In the genomic region with DNA sequence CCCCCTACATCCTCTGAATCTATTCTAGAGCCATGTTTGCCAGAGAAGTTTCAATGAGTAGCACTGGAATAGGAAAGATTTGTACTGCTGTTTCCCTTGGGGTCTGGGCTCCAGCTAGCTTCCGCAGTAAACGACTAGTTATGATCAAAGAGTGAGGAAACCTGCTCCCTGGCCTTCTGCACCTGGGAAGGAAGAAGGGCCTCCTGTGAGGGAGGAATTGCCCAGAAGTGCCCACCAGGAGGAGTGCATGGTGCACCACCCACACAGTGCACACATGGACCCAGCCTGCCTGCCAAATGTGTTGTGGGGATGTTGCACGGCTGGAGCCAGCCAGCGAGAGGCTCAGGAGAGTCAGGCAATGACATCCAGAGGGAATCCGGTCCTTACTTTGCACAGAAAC, we compare ENCODE assay signal across 18 cellular contexts. TPM values are rescaled to one million over a fixed set of nuclear protein-coding genes. Genes with fewer than 3 reads are reported as not detected.
DNase-seq lines count a peak whose midpoint lies in the region; ATAC-seq, FAIRE-seq and TF ChIP-seq lines count a peak whose summit lies in the region.
"Had no signal": no experiment of that assay in that cellular context is flagged by ENCODE, and none has a peak within 500 bp of the region (broad histone marks: within the 10 kb centered on the region; RNA-seq: fewer than 3 reads in every experiment).

No MANE protein-coding gene starts in this region.

- H3K4me2 ChIP-seq in DND-41 (ENCODE audit: insufficient read depth, low read length) (no peak overlapping the region), Loucy (ENCODE audit: low read depth, low read length, poor library complexity, severe bottlenecking) (no peak overlapping the region), H1 (ENCODE audit: insufficient read depth in 1 of 2, low read depth in 2 of 2, low read length in 2 of 2) (no peak overlapping the region)

- H3K56ac ChIP-seq in H1 (replicated peaks; ENCODE audit: insufficient read length, low read depth, low read length): no peak overlapping the region

- H3K9me3 ChIP-seq in DND-41 (ENCODE audit: insufficient read depth, low read length, severe bottlenecking) (no peaks in the 10 kb centered on the region), Loucy (ENCODE audit: insufficient read depth, low read depth, low read length) (no peaks in the 10 kb centered on the region), H1 (ENCODE audit: insufficient read depth in 2 of 2, low read depth in 1 of 2, low read length in 1 of 2) (no peaks in the 10 kb centered on the region)
- H3K9me3 ChIP-seq: testis had no signal

- intact Hi-C loops in left colon (cut with DNase I, micrococcal nuclease): no loop called here

- no peak for TF ChIP-seq POLR2A in H1 (IDR thresholded peaks at IDR 0.05; ENCODE audit: control extremely low read depth in 1 of 2, low read depth in 2 of 2, low read length in 2 of 2)

- H2BK5ac ChIP-seq in H1 (ENCODE audit: low read depth, low read length): no peak overlapping the region

- no peak overlapping the region for H3K14ac ChIP-seq in H1 (ENCODE audit: insufficient read length)

- peak overlapping the region in 1 of 6 donors; percentile 26 for H3K27ac Mint-ChIP-seq in naive B cell
- H3K27ac Mint-ChIP-seq: activated CD4-positive, alpha-beta memory T cell treated with anti-CD3 and anti-CD28 coated beads, Interleukin-2, amount 10 ng/mL, durations not matched to agents 7 days and 5 days; natural killer cell had no signal

- no peaks in the 10 kb centered on the region for H3K23me2 ChIP-seq in H1 (ENCODE audit: low read depth, low read length)

- H2BK15ac ChIP-seq in H1 (ENCODE audit: low read length): no peak overlapping the region

- H3K27me3 Mint-ChIP-seq in naive B cell: no peaks in the 10 kb centered on the region

- TF ChIP-seq CTCF in DND-41 (IDR thresholded peaks at IDR 0.05; ENCODE audit: borderline replicate concordance, extremely low read depth, low read length, poor library complexity, severe bottlenecking): peak; percentile 26
- peak; percentile 47 for TF ChIP-seq CTCF in Loucy (conservative IDR thresholded peaks at IDR 0.05; ENCODE audit: low read length)
- TF ChIP-seq CTCF in H1 (IDR thresholded peaks at IDR 0.05; ENCODE audit: control extremely low read depth in 1 of 3, insufficient read depth in 1 of 3, low read depth in 1 of 3, low read length in 3 of 3): peak in 2 of 3 experiments; percentile 28 to 30; a peak in 2 of 4 replicates

- no peaks in the 10 kb centered on the region for H3K9me2 ChIP-seq in Loucy (replicated peaks; ENCODE audit: low read depth, low read length)

- 88% methylated on average over 5 of the region's 5 CpGs; no CpG with 5 or more reads in 1 of the 2 experiments for WGBS in H1 (ENCODE audit: extremely low coverage in 1 of 2, insufficient coverage in 1 of 2, insufficient read length in 1 of 2, insufficient replicate concordance in 2 of 2, low coverage in 1 of 2, low lambda C conversion rate in 2 of 2, missing lambda C conversion rate in 1 of 2), 2 experiments

- H3K36me3 ChIP-seq in DND-41 (ENCODE audit: insufficient read depth, low read length): no peaks in the 10 kb centered on the region
- H3K36me3 ChIP-seq in Loucy (ENCODE audit: insufficient read depth, low read length): no peaks in the 10 kb centered on the region
- H3K36me3 ChIP-seq in H1 (ENCODE audit: control insufficient read depth in 2 of 4, insufficient read depth in 4 of 4, low read length in 3 of 4): no peaks in the 10 kb centered on the region

- H4K20me1 ChIP-seq in DND-41 (ENCODE audit: insufficient read depth, low read length): no peaks in the 10 kb centered on the region
- no peaks in the 10 kb centered on the region for H4K20me1 ChIP-seq in Loucy (ENCODE audit: insufficient read depth, low read length, poor library complexity, severe bottlenecking)
- no peaks in the 10 kb centered on the region for H4K20me1 ChIP-seq in H1 (replicated peaks in 1 of 2; ENCODE audit: control insufficient read depth in 1 of 2, insufficient read depth in 2 of 2, low read length in 2 of 2)

- H2BK120ac ChIP-seq in H1 (replicated peaks; ENCODE audit: low read depth, low read length): no peak overlapping the region

- no peak for FAIRE-seq in H1 (lab: Jason Lieb, UNC)
- FAIRE-seq: TTC549 had no signal

- H3K27ac ChIP-seq in DND-41 (ENCODE audit: low read length) (no peak overlapping the region), H1 (ENCODE audit: low read depth, low read length) (no peak overlapping the region)
- H3K27ac ChIP-seq: GM23248, testis had no signal

- H2AFZ ChIP-seq in DND-41 (ENCODE audit: low read depth, low read length): no peak overlapping the region
- no peak overlapping the region for H2AFZ ChIP-seq in Loucy (ENCODE audit: low read length)
- no peak overlapping the region for H2AFZ ChIP-seq in H1 (ENCODE audit: low read length)
- H2AFZ ChIP-seq: GM23248 had no signal

- peak; percentile 37 to 40; a peak in 2 of 4 replicates for TF ChIP-seq RAD21 in H1 (IDR thresholded peaks at IDR 0.05 in 1 of 2, conservative IDR thresholded peaks at IDR 0.05 in 1 of 2; ENCODE audit: low read depth in 2 of 2, low read length in 2 of 2)

- H4K5ac ChIP-seq in H1 (ENCODE audit: insufficient read length, low read depth, low read length): no peak overlapping the region

- H3F3A ChIP-seq in Loucy (ENCODE audit: low read depth): no peaks in the 10 kb centered on the region

- no peak overlapping the region for H4K91ac ChIP-seq in H1 (replicated peaks; ENCODE audit: insufficient read length, low read length)

- no peaks in the 10 kb centered on the region for H3K36me3 Mint-ChIP-seq in naive B cell
- H3K36me3 Mint-ChIP-seq: natural killer cell had no signal

- H3K9ac ChIP-seq in DND-41 (ENCODE audit: low read depth, low read length) (no peak overlapping the region), Loucy (ENCODE audit: low read depth, low read length, poor library complexity, severe bottlenecking) (no peak overlapping the region), H1 (replicated peaks in 1 of 4; ENCODE audit: extremely low read depth in 1 of 4, low read depth in 3 of 4, low read length in 3 of 4) (no peak overlapping the region)
- H3K9ac ChIP-seq: GM23248 had no signal

- no peak overlapping the region for H4K8ac ChIP-seq in H1 (ENCODE audit: extremely low read depth, insufficient read depth, low read length)

- no peak overlapping the region for H3K4ac ChIP-seq in H1 (replicated peaks; ENCODE audit: insufficient read length, low read depth, low read length)

- H3K4me1 ChIP-seq in DND-41 (ENCODE audit: insufficient read depth, low read length) (no peaks in the 10 kb centered on the region), Loucy (ENCODE audit: insufficient read depth, low read length, poor library complexity, severe bottlenecking) (no peaks in the 10 kb centered on the region), H1 (replicated peaks in 1 of 4; ENCODE audit: control insufficient read depth in 3 of 4, insufficient read depth in 4 of 4, low read length in 3 of 4) (no peaks in the 10 kb centered on the region)
- H3K4me1 ChIP-seq: testis had no signal

- H3K79me2 ChIP-seq in DND-41 (ENCODE audit: insufficient read depth, low read length) (no peaks in the 10 kb centered on the region), Loucy (ENCODE audit: insufficient read depth, low read length) (no peaks in the 10 kb centered on the region), H1 (ENCODE audit: control insufficient read depth in 1 of 2, insufficient read depth in 2 of 2, low read length in 2 of 2) (no peaks in the 10 kb centered on the region; a peak in 1 of 4 replicates)

- DNase-seq in DND-41 (no peak), H1 (ENCODE audit: low read depth in 1 of 2, low spot score in 2 of 2) (no peak), naive B cell (no peak), pons (ENCODE audit: low spot score) (no peak), left colon (no peak)
- no peak for DNase-seq in NK-92 treated with Interleukin-12 subunit alpha and Interleukin-12 subunit beta, amount 100 ng/mL, for 24 hours (lab: John Stamatoyannopoulos, UW)
- DNase-seq: activated CD4-positive, alpha-beta memory T cell treated with anti-CD3 and anti-CD28 coated beads, Interleukin-2, amount 10 ng/mL, durations not matched to agents 7 days and 5 days; GF-D8; GM23248; natural killer cell; NCI-H187; NCI-H774; retina; SHP77 treated with DMSO at 0.1 percent for 48 hours; testis had no signal

- H2BK12ac ChIP-seq in H1 (ENCODE audit: low read depth, low read length): no peak overlapping the region

- no peak overlapping the region for H3K23ac ChIP-seq in H1 (ENCODE audit: insufficient read length)

- H3K4me3 ChIP-seq in DND-41 (ENCODE audit: low read depth in 1 of 2, low read length in 2 of 2) (no peak overlapping the region), Loucy (ENCODE audit: low read length, poor library complexity, severe bottlenecking) (no peak overlapping the region), H1 (ENCODE audit: extremely low read depth in 1 of 4, insufficient read depth in 2 of 4, low read depth in 3 of 4, low read length in 4 of 4) (no peak overlapping the region)
- H3K4me3 ChIP-seq: GM23248, testis had no signal

- H3K27me3 ChIP-seq in DND-41 (ENCODE audit: insufficient read depth, low read length, poor library complexity): peaks cover 9% of the 10 kb centered on the region
- no peaks in the 10 kb centered on the region for H3K27me3 ChIP-seq in Loucy (ENCODE audit: insufficient read depth, low read length, poor library complexity, severe bottlenecking)
- no peaks in the 10 kb centered on the region; a peak in 1 of 7 replicates for H3K27me3 ChIP-seq in H1 (replicated peaks in 1 of 4; ENCODE audit: control insufficient read depth in 3 of 4, extremely low read depth in 1 of 4, insufficient read depth in 3 of 4, low read length in 3 of 4)
- H3K27me3 ChIP-seq: testis had no signal

- peaks cover 0 to 4% (median 0%) of the 10 kb centered on the region in 7 donors for H3K9me3 Mint-ChIP-seq in naive B cell
- H3K9me3 Mint-ChIP-seq: activated CD4-positive, alpha-beta memory T cell treated with anti-CD3 and anti-CD28 coated beads, Interleukin-2, amount 10 ng/mL, durations not matched to agents 7 days and 5 days; natural killer cell had no signal

- POLR2A ChIA-PET in H1 (lab: Charles Lee; ENCODE audit: partially characterized antibody): no interaction called here

- H3K4me3 Mint-ChIP-seq in naive B cell: no peak overlapping the region
- H3K4me3 Mint-ChIP-seq: activated CD4-positive, alpha-beta memory T cell treated with anti-CD3 and anti-CD28 coated beads, Interleukin-2, amount 10 ng/mL, durations not matched to agents 7 days and 5 days; natural killer cell had no signal

- H3K4me1 Mint-ChIP-seq in naive B cell: peaks cover 28 to 43% (median 43%) of the 10 kb centered on the region in 3 donors
- H3K4me1 Mint-ChIP-seq: activated CD4-positive, alpha-beta memory T cell treated with anti-CD3 and anti-CD28 coated beads, Interleukin-2, amount 10 ng/mL, durations not matched to agents 7 days and 5 days; natural killer cell had no signal

- CTCF ChIA-PET in H1 (lab: Charles Lee; ENCODE audit: partially characterized antibody): interaction anchor here (0.6 to 2.6 kb wide), 8 partner anchors 12 to 357 kb away, joined by 3 to 9 read pairs (median 5); no protein-coding TSS in a partner anchor

- H2BK20ac ChIP-seq in H1 (ENCODE audit: low read length): no peak overlapping the region

- H2AK5ac ChIP-seq in H1 (ENCODE audit: low read depth, low read length): no peak overlapping the region

- ATAC-seq in DND-41 (ENCODE audit: insufficient read depth, low read depth) (no peak; the same call in 2 of the 3 replicates), naive B cell (ENCODE audit: low read depth in 2 of 2) (peak; percentile 34 to 35), left colon (no peak)
- ATAC-seq: natural killer cell had no signal

- H3K18ac ChIP-seq in H1 (ENCODE audit: extremely low read depth, low read length): no peak overlapping the region

- no peaks in the 10 kb centered on the region for H3K79me1 ChIP-seq in H1 (ENCODE audit: low read depth, low read length)

- no peak for TF ChIP-seq EP300 in H1 (IDR thresholded peaks at IDR 0.05; ENCODE audit: borderline replicate concordance in 1 of 2, low read depth in 2 of 2, low read length in 2 of 2)

RNA-seq across cellular contexts. Expression of gene FAM107B, which starts 27.0 kb away (rescaled TPM):
- 26.2 and 28.1 TPM in 2 replicates for total RNA-seq in H1 (2021; fragmentation: NEBNext Ultra II Directional; extraction: Animal tissue kit (Norgen Biotek cat#: 25700))
- polyA plus RNA-seq in H1 (2011; rRNA removed) (4.7 and 7.5 TPM in 2 replicates), naive B cell (ENCODE audit: low read depth in 6 of 6) (100 to 1,000 TPM; 112 to 259 (median 159) TPM)
- polyA plus RNA-seq in H1 (2011; cell fraction: cytosol; rRNA removed): 8.6 TPM
- polyA plus RNA-seq in H1 (2011; cell fraction: nucleus; rRNA removed): 4.7 TPM
- 10.9 to 16.0 TPM (median 12.6 TPM) in 4 replicates for polyA plus RNA-seq in H1 (2012, experiment 1 of 2)
- 6.5 TPM for polyA plus RNA-seq in H1 (2012, experiment 2 of 2)
- polyA plus RNA-seq in H1 (2013, experiment 1 of 2): 19.4 TPM
- 19.4 TPM for polyA plus RNA-seq in H1 (2013, experiment 2 of 2)
- polyA minus RNA-seq in H1 (2011; rRNA and poly(A)+ RNA removed): 4.1 TPM in 2 replicates
- 5.7 TPM for polyA minus RNA-seq in H1 (2011; cell fraction: cytosol; rRNA and poly(A)+ RNA removed)
- 10.4 TPM for polyA minus RNA-seq in H1 (2011; cell fraction: nucleus; rRNA and poly(A)+ RNA removed)
- total RNA-seq in left colon: 10 to 100 TPM; 55.1 to 87.8 TPM

RNA-seq across cellular contexts. Expression of gene CDNF, which starts 36.1 kb away (rescaled TPM):
- total RNA-seq in H1 (2021; fragmentation: NEBNext Ultra II Directional; extraction: Animal tissue kit (Norgen Biotek cat#: 25700)): 0.32 and 0.36 TPM in 2 replicates
- polyA plus RNA-seq in H1 (2011; rRNA removed) (0.27 and 0.67 TPM in 2 replicates), naive B cell (ENCODE audit: low read depth in 6 of 6) (1 to 10 TPM; 1.1 to 2.7 (median 1.9) TPM)
- 1.3 TPM for polyA plus RNA-seq in H1 (2011; cell fraction: cytosol; rRNA removed)
- 0.20 TPM for polyA plus RNA-seq in H1 (2011; cell fraction: nucleus; rRNA removed)
- polyA plus RNA-seq in H1 (2012, experiment 1 of 2): 0.70 to 1.4 TPM (median 1.0 TPM) in 4 replicates
- polyA plus RNA-seq in H1 (2012, experiment 2 of 2): not detected
- polyA plus RNA-seq in H1 (2013, experiment 1 of 2): 0.89 TPM
- polyA plus RNA-seq in H1 (2013, experiment 2 of 2): 0.92 TPM
- 0.73 and 2.3 TPM in 2 replicates for polyA minus RNA-seq in H1 (2011; rRNA and poly(A)+ RNA removed)
- polyA minus RNA-seq in H1 (2011; cell fraction: cytosol; rRNA and poly(A)+ RNA removed): not detected
- polyA minus RNA-seq in H1 (2011; cell fraction: nucleus; rRNA and poly(A)+ RNA removed): 1.7 TPM
- total RNA-seq in left colon: 1 to 10 TPM; 1.7 to 2.0 TPM
- total RNA-seq: cerebellum had no signal

RNA-seq across cellular contexts. Expression of gene HSPA14, which starts 36.4 kb away (rescaled TPM):
- total RNA-seq in H1 (2021; fragmentation: NEBNext Ultra II Directional; extraction: Animal tissue kit (Norgen Biotek cat#: 25700)): 32.9 and 36.4 TPM in 2 replicates
- 11.9 and 20.5 TPM in 2 replicates for polyA plus RNA-seq in H1 (2011; rRNA removed)
- 25.8 TPM for polyA plus RNA-seq in H1 (2011; cell fraction: cytosol; rRNA removed)
- 5.2 TPM for polyA plus RNA-seq in H1 (2011; cell fraction: nucleus; rRNA removed)
- polyA plus RNA-seq in H1 (2012, experiment 1 of 2): 21.0 to 27.2 TPM (median 23.5 TPM) in 4 replicates
- 3.9 TPM for polyA plus RNA-seq in H1 (2012, experiment 2 of 2)
- 24.2 TPM for polyA plus RNA-seq in H1 (2013, experiment 1 of 2)
- 25.6 TPM for polyA plus RNA-seq in H1 (2013, experiment 2 of 2)
- polyA minus RNA-seq in H1 (2011; rRNA and poly(A)+ RNA removed): 9.9 and 14.0 TPM in 2 replicates
- polyA minus RNA-seq in H1 (2011; cell fraction: cytosol; rRNA and poly(A)+ RNA removed): 10.1 TPM
- polyA minus RNA-seq in H1 (2011; cell fraction: nucleus; rRNA and poly(A)+ RNA removed): 8.8 TPM
- 10 to 100 TPM; 14.8 to 23.3 (median 19.8) TPM for polyA plus RNA-seq in naive B cell (ENCODE audit: low read depth in 6 of 6)
- total RNA-seq in left colon: 10 to 100 TPM; 13.6 to 14.0 TPM

RNA-seq across cellular contexts. Expression of gene MSANTD7, which starts 36.4 kb away (rescaled TPM):
- total RNA-seq in H1 (2021; fragmentation: NEBNext Ultra II Directional; extraction: Animal tissue kit (Norgen Biotek cat#: 25700)): 15.2 and 16.0 TPM in 2 replicates
- polyA plus RNA-seq in H1 (2011; rRNA removed): 4.9 and 5.0 TPM in 2 replicates
- polyA plus RNA-seq in H1 (2011; cell fraction: cytosol; rRNA removed): 5.5 TPM
- 6.8 TPM for polyA plus RNA-seq in H1 (2011; cell fraction: nucleus; rRNA removed)
- polyA plus RNA-seq in H1 (2012, experiment 1 of 2): 10.7 to 12.4 TPM (median 11.2 TPM) in 4 replicates
- 6.0 TPM for polyA plus RNA-seq in H1 (2012, experiment 2 of 2)
- polyA plus RNA-seq in H1 (2013, experiment 1 of 2): 10.1 TPM
- polyA plus RNA-seq in H1 (2013, experiment 2 of 2): 9.1 TPM
- polyA minus RNA-seq in H1 (2011; rRNA and poly(A)+ RNA removed): 14.8 and 18.1 TPM in 2 replicates
- 15.1 TPM for polyA minus RNA-seq in H1 (2011; cell fraction: cytosol; rRNA and poly(A)+ RNA removed)
- polyA minus RNA-seq in H1 (2011; cell fraction: nucleus; rRNA and poly(A)+ RNA removed): 18.4 TPM
- polyA plus RNA-seq in naive B cell (ENCODE audit: low read depth in 6 of 6): 10 to 100 TPM in 2 of 6 donors, 1 to 10 TPM in 4; 6.4 to 19.6 (median 9.3) TPM
- 10 to 100 TPM in 1 of 2 donors, 1 to 10 TPM in 1; 9.9 to 12.2 TPM for total RNA-seq in left colon

Comparison
In these comparisons a context has a peak if more than half of its experiments do, and no peak if none do; other contexts are left out.
1. ATAC-seq: peak in naive B cell (2 of 2); none in DND-41 (single experiment) and left colon (single experiment).
2. Peak in every context shown above with its lines, with median percentiles within 50 percentile points of each other: CTCF ChIP-seq.